8 cellular contexts compared by ENCODE assay signal in genomic region chr5:124651663-124652513, GRCh38.
A peak's percentile ranks its signal among the peaks of the same experiment; 100 is the strongest.
DNase-seq lines count a peak whose midpoint lies in the region; ATAC-seq and TF ChIP-seq lines count a peak whose summit lies in the region.

No MANE protein-coding gene starts in this region.

- peaks cover 47% of the 10 kb centered on the region for H3F3A ChIP-seq in GM23248 (ENCODE audit: insufficient read depth)
- peaks cover 72% of the 10 kb centered on the region for H3F3A ChIP-seq in SU-DHL-6 (ENCODE audit: insufficient read depth)

- H3K4me3 ChIP-seq in GM23248 (peak overlapping the region; percentile 76), SU-DHL-6 (ENCODE audit: insufficient read depth, low read length, poor library complexity, severe bottlenecking) (peak overlapping the region; percentile 45), dorsolateral prefrontal cortex (peak overlapping the region; percentile 50 to 95 (median 71)), liver (ENCODE audit: low read depth in 1 of 3, low read length in 3 of 3) (peak overlapping the region; percentile 62 to 75 (median 73))

- H3K27me3 ChIP-seq in GM23248 (replicated peaks; ENCODE audit: insufficient read depth), result no peaks in the 10 kb centered on the region
- no peaks in the 10 kb centered on the region for H3K27me3 ChIP-seq in SU-DHL-6 (ENCODE audit: low read length)
- no peaks in the 10 kb centered on the region for H3K27me3 ChIP-seq in dorsolateral prefrontal cortex
- H3K27me3 ChIP-seq in liver (ENCODE audit: control insufficient read depth in 4 of 4, insufficient read depth in 4 of 4, low read length in 3 of 4), result no peaks in the 10 kb centered on the region

- H3K4me1 ChIP-seq in GM23248 (ENCODE audit: insufficient read depth) (peaks cover 49% of the 10 kb centered on the region), liver (ENCODE audit: control insufficient read depth in 4 of 4, insufficient read depth in 4 of 4, low read length in 3 of 4) (peaks cover 0 to 29% (median 13%) of the 10 kb centered on the region in 4 donors)

- TF ChIP-seq CTCF in SU-DHL-6 (IDR thresholded peaks at IDR 0.05; ENCODE audit: insufficient read depth, low read length, poor library complexity, severe bottlenecking) (no peak), dorsolateral prefrontal cortex (IDR thresholded peaks at IDR 0.05 in 54 of 56, conservative IDR thresholded peaks at IDR 0.05 in 2 of 56; ENCODE audit: low read depth in 1 of 56, partially characterized antibody in 56 of 56) (peak in 16 of 56 donors; percentile 6 to 50 (median 12)), liver (IDR thresholded peaks at IDR 0.05; ENCODE audit: low read depth, low read length, missing input control) (no peak)

- H4K20me1 ChIP-seq in GM23248 (ENCODE audit: insufficient read depth) (no peaks in the 10 kb centered on the region), SU-DHL-6 (ENCODE audit: low read depth, low read length) (no peaks in the 10 kb centered on the region)

- H3K9me3 ChIP-seq in GM23248 (ENCODE audit: low read depth), result no peaks in the 10 kb centered on the region
- no peaks in the 10 kb centered on the region for H3K9me3 ChIP-seq in SU-DHL-6 (ENCODE audit: insufficient read depth, low read length)
- H3K9me3 ChIP-seq in liver (ENCODE audit: control insufficient read depth in 4 of 4, low read length in 3 of 4), result no peaks in the 10 kb centered on the region

- no peak for ATAC-seq in HG03571 (IDR thresholded peaks at IDR 0.05; ENCODE audit: unreplicated experiment)

- WGBS in GM23248 (ENCODE audit: low coverage in 1 of 2, low lambda C conversion rate in 2 of 2, missing lambda C conversion rate in 2 of 2), 2 experiments, result 4 to 7% methylated on average over 35 to 54 of the region's 54 CpGs
- WGBS in liver, result 5% methylated on average over 54 of the region's 54 CpGs

- peak; percentile 19 to 30 for TF ChIP-seq RAD21 in liver (IDR thresholded peaks at IDR 0.05)

- H3K36me3 ChIP-seq in GM23248 (ENCODE audit: low read depth), result no peaks in the 10 kb centered on the region
- peaks cover 14% of the 10 kb centered on the region; the same call in 1 of the 2 replicates for H3K36me3 ChIP-seq in SU-DHL-6 (ENCODE audit: low read length)
- H3K36me3 ChIP-seq in liver (ENCODE audit: control insufficient read depth in 4 of 4, insufficient read depth in 3 of 4, low read depth in 1 of 4, low read length in 3 of 4), result peaks cover 0 to 3% (median 0%) of the 10 kb centered on the region in 4 donors

- H3K4me2 ChIP-seq in GM23248 (ENCODE audit: unreplicated experiment) (peak overlapping the region; percentile 83), SU-DHL-6 (ENCODE audit: low read depth, low read length, poor library complexity, severe bottlenecking) (peak overlapping the region; percentile 93)

- peak overlapping the region; percentile 45 for H3K27ac ChIP-seq in GM23248
- peak overlapping the region; percentile 98 for H3K27ac ChIP-seq in SU-DHL-6 (ENCODE audit: low read depth, low read length)
- H3K27ac ChIP-seq in dorsolateral prefrontal cortex, result peak overlapping the region; percentile 68 to 97 (median 91)
- peak overlapping the region; percentile 75 to 88 for H3K27ac ChIP-seq in liver (ENCODE audit: low read depth in 1 of 2, low read length in 2 of 2)

- intact Hi-C loops in dorsolateral prefrontal cortex (cut with DNase I), result loop anchor here (2.0 to 10.0 kb wide), 3 partner anchors 93 to 257 kb away; partner anchors contain the start of gene ZNF608 (in 1 of the 2)

- in situ Hi-C loops in GM23248 (cut with MboI), result no loop called here

- DNase-seq in GM04504 (ENCODE audit: low read depth), result peak; percentile 68
- peak; percentile 90 for DNase-seq in GM23248
- DNase-seq in NCI-H1048 (lab: John Stamatoyannopoulos, UW), result peak; percentile 79
- DNase-seq in dorsolateral prefrontal cortex, result peak; percentile 85 to 95 (median 90)
- peak; percentile 9 to 12 for DNase-seq in stimulated activated CD8-positive, alpha-beta memory T cell treated with anti-CD3 and anti-CD28 coated beads, Interleukin-15, amount 100 ng/mL, for 48 hours (ENCODE audit: low read depth in 2 of 2)

- peak overlapping the region; percentile 64 for H3K9ac ChIP-seq in GM23248
- peak overlapping the region; percentile 76 for H3K9ac ChIP-seq in SU-DHL-6 (ENCODE audit: low read length)
- peak overlapping the region; percentile 25 to 63 for H3K9ac ChIP-seq in liver (ENCODE audit: low read depth in 1 of 2, low read length in 2 of 2)

- H2AFZ ChIP-seq in GM23248 (peak overlapping the region; percentile 86), SU-DHL-6 (ENCODE audit: low read depth, low read length, severe bottlenecking) (no peak overlapping the region)

- H3K9me2 ChIP-seq in GM23248 (ENCODE audit: insufficient read depth) (no peaks in the 10 kb centered on the region), SU-DHL-6 (replicated peaks; ENCODE audit: insufficient read depth, low read length) (no peaks in the 10 kb centered on the region)

- H3K79me2 ChIP-seq in GM23248 (ENCODE audit: insufficient read depth) (no peaks in the 10 kb centered on the region), SU-DHL-6 (ENCODE audit: insufficient read depth, low read length) (peaks cover 85% of the 10 kb centered on the region)

TF ChIP-seq in liver, 16 proteins besides CTCF, POLR2A, EP300 and RAD21:
- TF ChIP-seq FOXA1 (IDR thresholded peaks at IDR 0.05), result no peak
- no peak for TF ChIP-seq FOXA2 (IDR thresholded peaks at IDR 0.05)
- no peak for TF ChIP-seq EGR1 (IDR thresholded peaks at IDR 0.05; ENCODE audit: low read depth in 2 of 2)
- TF ChIP-seq ATF3 (IDR thresholded peaks at IDR 0.05), result no peak
- no peak for TF ChIP-seq JUND (IDR thresholded peaks at IDR 0.05)
- no peak for TF ChIP-seq HNF4A (conservative IDR thresholded peaks at IDR 0.05)
- peak; percentile 56 for TF ChIP-seq YY1 (IDR thresholded peaks at IDR 0.05)
- TF ChIP-seq RXRA (IDR thresholded peaks at IDR 0.05), result no peak
- TF ChIP-seq SP1 (IDR thresholded peaks at IDR 0.05), result peak; percentile 60
- TF ChIP-seq REST (IDR thresholded peaks at IDR 0.05), result no peak
- TF ChIP-seq GABPA (IDR thresholded peaks at IDR 0.05 in 1 of 2, conservative IDR thresholded peaks at IDR 0.05 in 1 of 2), result no peak
- peak; percentile 53 for TF ChIP-seq NR2F2 (IDR thresholded peaks at IDR 0.05)
- TF ChIP-seq ZBTB33 (IDR thresholded peaks at IDR 0.05), result no peak
- no peak for TF ChIP-seq HNF4G (IDR thresholded peaks at IDR 0.05)
TF ChIP-seq in liver: peak in this region for 3.

Comparison
In these comparisons a context has a peak if more than half of its experiments do, and no peak if none do; other contexts are left out.
1. DNase-seq: peak in every context shown above with its lines; median percentile 90 in GM23248; 90 in dorsolateral prefrontal cortex; 79 in NCI-H1048; 68 in GM04504; 10 in stimulated activated CD8-positive, alpha-beta memory T cell treated with anti-CD3 and anti-CD28 coated beads, Interleukin-15, amount 100 ng/mL, for 48 hours.
2. H3K27ac ChIP-seq: peak in every context shown above with its lines; median percentile 98 in SU-DHL-6; 91 in dorsolateral prefrontal cortex; 82 in liver; 45 in GM23248.